ENCODE assay signal across 8 cellular contexts in the genomic region with DNA sequence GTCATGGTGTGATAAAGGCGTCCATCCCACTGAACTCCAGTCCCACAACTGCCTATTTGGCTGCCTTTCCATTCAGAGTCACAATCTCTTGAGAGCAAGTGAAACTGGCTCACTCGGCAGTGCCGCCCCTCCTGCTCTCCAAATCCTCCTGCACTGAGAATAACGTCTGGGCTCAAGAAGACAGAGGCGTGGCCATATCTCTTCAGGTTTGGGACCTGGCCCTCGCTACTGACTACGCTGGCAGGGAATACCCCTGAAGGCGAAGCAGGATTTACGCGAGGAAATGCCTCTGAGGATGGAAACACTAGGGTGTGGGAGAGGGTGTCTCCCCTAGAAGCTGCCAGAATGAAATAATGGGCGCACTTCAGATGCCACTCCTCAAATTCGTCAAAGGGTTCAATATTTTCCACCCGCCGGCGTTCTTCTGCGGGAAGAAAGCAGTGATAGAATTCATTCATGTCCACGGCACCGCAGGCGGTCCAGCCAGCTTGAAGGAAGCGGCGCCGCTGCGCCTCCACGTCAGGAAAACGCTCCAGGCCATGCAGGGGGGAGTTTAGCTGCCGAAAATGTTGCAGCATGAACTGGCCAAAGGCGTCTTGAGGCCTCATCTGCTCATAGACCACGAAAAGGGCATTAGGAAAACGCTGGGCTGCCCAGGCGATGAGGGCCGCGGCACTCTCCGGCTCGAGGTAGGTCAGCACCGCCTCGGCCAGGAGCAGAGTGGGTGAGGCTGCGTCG. TPM values are rescaled to one million over a fixed set of nuclear protein-coding genes. Genes with fewer than 3 reads are reported as not detected.
A peak's percentile ranks its signal among the peaks of the same experiment; 100 is the strongest.
DNase-seq lines count a peak whose midpoint lies in the region; ATAC-seq and TF ChIP-seq lines count a peak whose summit lies in the region.

No MANE protein-coding gene starts in this region.

- DNase-seq in EH (ENCODE audit: low read depth) (peak; percentile 61), NCI-H146 treated with DMSO at 0.1 percent for 48 hours (lab: John Stamatoyannopoulos, UW; ENCODE audit: unreplicated experiment) (peak; percentile 21), MCF 10A (ENCODE audit: unreplicated experiment) (no peak), kidney tubule cell (ENCODE audit: low spot score) (peak; percentile 31), ureter (ENCODE audit: low spot score) (no peak), epidermal melanocyte (ENCODE audit: insufficient read length, low spot score) (no peak)
- DNase-seq in stimulated activated naive B cell treated with anti-CD40 and anti-IgM and Interleukin-4, amounts not matched to agents 10 μg/mL and 1 μg/mL and 100 μg/mL, for 72 hours, result no peak

- BruUV-seq in MCF 10A (replicated peaks; lab: Mats Ljungman, UMichigan), result no TSS peak

- peaks cover 17% of the 10 kb centered on the region for H3K4me1 Mint-ChIP-seq in MCF 10A (ENCODE audit: insufficient read depth, unreplicated experiment)
- peaks cover 11 to 42% of the 10 kb centered on the region in 2 donors for H3K4me1 Mint-ChIP-seq in stimulated activated naive B cell treated with anti-CD40 and anti-IgM and Interleukin-4, amounts not matched to agents 10 μg/mL and 1 μg/mL and 100 μg/mL, for 72 hours

- no peaks in the 10 kb centered on the region for H3K9me3 Mint-ChIP-seq in MCF 10A (ENCODE audit: unreplicated experiment)
- H3K9me3 Mint-ChIP-seq in stimulated activated naive B cell treated with anti-CD40 and anti-IgM and Interleukin-4, amounts not matched to agents 10 μg/mL and 1 μg/mL and 100 μg/mL, for 72 hours, result no peaks in the 10 kb centered on the region

- peaks cover 9% of the 10 kb centered on the region for H3K36me3 Mint-ChIP-seq in MCF 10A (ENCODE audit: insufficient read depth, unreplicated experiment)
- peaks cover 27 to 39% of the 10 kb centered on the region in 2 donors for H3K36me3 Mint-ChIP-seq in stimulated activated naive B cell treated with anti-CD40 and anti-IgM and Interleukin-4, amounts not matched to agents 10 μg/mL and 1 μg/mL and 100 μg/mL, for 72 hours

- ATAC-seq in stimulated activated naive B cell treated with anti-CD40 and anti-IgM and Interleukin-4, amounts not matched to agents 10 μg/mL and 1 μg/mL and 100 μg/mL, for 72 hours (replicated peaks), result no peak
- ATAC-seq in HG02678 (IDR thresholded peaks at IDR 0.05; ENCODE audit: unreplicated experiment), result no peak

- peak overlapping the region; percentile 87 for H3K27ac Mint-ChIP-seq in MCF 10A (ENCODE audit: low read depth, unreplicated experiment)
- peak overlapping the region; percentile 99 for H3K27ac Mint-ChIP-seq in stimulated activated naive B cell treated with anti-CD40 and anti-IgM and Interleukin-4, amounts not matched to agents 10 μg/mL and 1 μg/mL and 100 μg/mL, for 72 hours

- peak overlapping the region; percentile 90 for H3K4me3 Mint-ChIP-seq in MCF 10A (ENCODE audit: unreplicated experiment)
- peak overlapping the region; percentile 94 to 95 for H3K4me3 Mint-ChIP-seq in stimulated activated naive B cell treated with anti-CD40 and anti-IgM and Interleukin-4, amounts not matched to agents 10 μg/mL and 1 μg/mL and 100 μg/mL, for 72 hours

- POLR2A ChIA-PET in MCF 10A (lab: Yijun Ruan, JAX), result interaction anchor here (0.7 to 1.2 kb wide), 7 partner anchors 10 to 1237 kb away, joined by 3 to 4 read pairs (median 3); a partner anchor contains a TSS

- TF ChIP-seq CTCF in MCF 10A (IDR thresholded peaks at IDR 0.05; ENCODE audit: unreplicated experiment), result no peak

- CTCF ChIA-PET in MCF 10A (lab: Yijun Ruan, JAX), result interaction anchor here (0.7 to 0.8 kb wide), 3 partner anchors 19 to 1212 kb away, joined by 4 read pairs; a partner anchor contains a TSS

- H3K27me3 Mint-ChIP-seq in MCF 10A (ENCODE audit: insufficient read depth, unreplicated experiment), result no peaks in the 10 kb centered on the region
- H3K27me3 Mint-ChIP-seq in stimulated activated naive B cell treated with anti-CD40 and anti-IgM and Interleukin-4, amounts not matched to agents 10 μg/mL and 1 μg/mL and 100 μg/mL, for 72 hours, result no peaks in the 10 kb centered on the region

- intact Hi-C loops in MCF 10A (cut with micrococcal nuclease), result no loop called here

RNA-seq across cellular contexts. Expression of a gene that starts 1.0 kb away (rescaled TPM):
- total RNA-seq in MCF 10A (2022), result 8.7 and 9.8 TPM in 2 replicates
- total RNA-seq in ureter, result 12.8 TPM

RNA-seq across cellular contexts. Expression of a gene that starts 27.3 kb away (rescaled TPM):
- total RNA-seq in MCF 10A (2022) (not detected in 2 replicates), ureter (not detected)

RNA-seq across cellular contexts. Expression of a gene that starts 41.5 kb away (rescaled TPM):
- 38.7 and 38.9 TPM in 2 replicates for total RNA-seq in MCF 10A (2022)
- total RNA-seq in ureter, result 27.3 TPM

RNA-seq across cellular contexts. Expression of a gene that starts 41.5 kb away (rescaled TPM):
- 23.3 and 31.4 TPM in 2 replicates for total RNA-seq in MCF 10A (2022)
- total RNA-seq in ureter, result 19.8 TPM

Comparison
In these comparisons a context has a peak if more than half of its experiments do, and no peak if none do; other contexts are left out.
1. DNase-seq: peak in EH (single experiment), NCI-H146 treated with DMSO at 0.1 percent for 48 hours (single experiment) and kidney tubule cell (single experiment); none in MCF 10A (single experiment), stimulated activated naive B cell treated with anti-CD40 and anti-IgM and Interleukin-4, amounts not matched to agents 10 μg/mL and 1 μg/mL and 100 μg/mL, for 72 hours (single experiment), ureter (single experiment) and epidermal melanocyte (single experiment).